Comparison of ENCODE assay signal across 1 cellular context in genomic region chr1:153355445-153356071, GRCh38.
TF ChIP-seq lines count a peak whose summit lies in the region.

No MANE protein-coding gene starts in this region.

TF ChIP-seq in K562, 482 proteins besides CTCF, POLR2A, EP300 and RAD21:
- TF ChIP-seq ZNF699 (CRISPR knock-in tag; IDR thresholded peaks at IDR 0.05; ENCODE audit: insufficient replicate concordance) (no peak), ZKSCAN1 (IDR thresholded peaks at IDR 0.05; ENCODE audit: low read depth, low read length) (0 out of 2 replicates have a peak, but pooled peaks have one; percentile 31), MYC (IDR thresholded peaks at IDR 0.05; ENCODE audit: low read depth, low read length) (peak; percentile 16; the same call in 1 of the 2 replicates), MYC (CRISPR knock-in tag; IDR thresholded peaks at IDR 0.05; ENCODE audit: borderline replicate concordance, low read depth) (no peak), CREM (IDR thresholded peaks at IDR 0.05; ENCODE audit: low read depth) (peak; percentile 44; the same call in 1 of the 2 replicates), DEAF1 (CRISPR knock-in tag; IDR thresholded peaks at IDR 0.05) (peak; percentile 32; the same call in 1 of the 2 replicates), STAG1 (CRISPR knock-in tag; IDR thresholded peaks at IDR 0.05; ENCODE audit: borderline replicate concordance) (peak; percentile 69; the same call in 1 of the 2 replicates), ZNF24 (IDR thresholded peaks at IDR 0.05) (peak; percentile 82), SMC3 (conservative IDR thresholded peaks at IDR 0.05; ENCODE audit: insufficient read depth, low read depth, low read length) (peak; percentile 82), NFE2 (IDR thresholded peaks at IDR 0.05; ENCODE audit: low read depth) (peak; percentile 42; the same call in 1 of the 2 replicates), ELK1 (CRISPR knock-in tag; IDR thresholded peaks at IDR 0.05) (no peak), TFAP4 (CRISPR knock-in tag; IDR thresholded peaks at IDR 0.05; ENCODE audit: borderline replicate concordance) (peak; percentile 24; the same call in 1 of the 2 replicates), BRD9 (IDR thresholded peaks at IDR 0.05; ENCODE audit: low read depth, partially characterized antibody) (no peak), RB1 (IDR thresholded peaks at IDR 0.05; ENCODE audit: low read depth) (peak; percentile 49; the same call in 1 of the 2 replicates)
